ENCODE assay signal across 1 cellular context in genomic region chr1:53326088-53326597, GRCh38.
A peak's percentile ranks its signal among the peaks of the same experiment; 100 is the strongest.
TF ChIP-seq lines count a peak whose summit lies in the region.

No MANE protein-coding gene starts in this region.

TF ChIP-seq in SK-N-SH, 30 proteins besides CTCF, POLR2A, EP300 and RAD21 (continued from another document):
- no peak for TF ChIP-seq JUND (IDR thresholded peaks at IDR 0.05)
- peak; percentile 42; the same call in 1 of the 2 replicates for TF ChIP-seq RFX5 (IDR thresholded peaks at IDR 0.05; ENCODE audit: low read length)
- TF ChIP-seq MXI1 (IDR thresholded peaks at IDR 0.05; ENCODE audit: low read depth, low read length) = no peak
- no peak for TF ChIP-seq ZBTB33 (IDR thresholded peaks at IDR 0.05; ENCODE audit: borderline replicate concordance, low read depth)
- TF ChIP-seq MEF2A (IDR thresholded peaks at IDR 0.05; ENCODE audit: borderline replicate concordance, low read depth) = no peak
- TF ChIP-seq EZH2phosphoT487 (IDR thresholded peaks at IDR 0.05; ENCODE audit: borderline replicate concordance, low read depth) = no peak
- TF ChIP-seq FOSL2 (IDR thresholded peaks at IDR 0.05; ENCODE audit: borderline replicate concordance, low read depth) = no peak; the same call in 1 of the 2 replicates
- TF ChIP-seq YY1 (IDR thresholded peaks at IDR 0.05; ENCODE audit: low read depth) = no peak
- peak; percentile 7; the same call in 1 of the 2 replicates for TF ChIP-seq TAF1 (IDR thresholded peaks at IDR 0.05; ENCODE audit: borderline replicate concordance, low read depth, low read length)
- no peak for TF ChIP-seq TEAD4 (IDR thresholded peaks at IDR 0.05; ENCODE audit: borderline replicate concordance, insufficient read depth)
- peak; percentile 59 for TF ChIP-seq ELF1 (IDR thresholded peaks at IDR 0.05)
- TF ChIP-seq REST (IDR thresholded peaks at IDR 0.05; ENCODE audit: low read depth, low read length) = no peak
- 0 out of 2 replicates have a peak, but pooled peaks have one; percentile 3 for TF ChIP-seq PBX3 (IDR thresholded peaks at IDR 0.05)
